Comparison of ENCODE assay signal across 33 cellular contexts in genomic region chr9:76703270-76703669, GRCh38.
DNase-seq lines count a peak whose midpoint lies in the region; ATAC-seq, FAIRE-seq and TF ChIP-seq lines count a peak whose summit lies in the region.
"Had no signal": no experiment of that assay in that cellular context is flagged by ENCODE, and none has a peak within 500 bp of the region (broad histone marks: within the 10 kb centered on the region; RNA-seq: fewer than 3 reads in every experiment).

No MANE protein-coding gene starts in this region.

- no peaks in the 10 kb centered on the region for H3K79me2 ChIP-seq in endothelial cell of umbilical vein (ENCODE audit: control insufficient read depth, insufficient read depth, low read length)
- H3K79me2 ChIP-seq: parathyroid adenoma had no signal

- no peak overlapping the region for H3K27ac Mint-ChIP-seq in activated CD4-positive, alpha-beta T cell treated with anti-CD3 and anti-CD28 coated beads for 36 hours
- H3K27ac Mint-ChIP-seq: activated naive CD8-positive, alpha-beta T cell treated with anti-CD3 and anti-CD28 coated beads, Interleukin-2, amount 10 ng/mL, durations not matched to agents 7 days and 5 days; activated T-cell treated with anti-CD3 and anti-CD28 coated beads, Interleukin-2, amount 50 U/mL, for 24 hours; CD4-positive, alpha-beta memory T cell; nephron progenitor cell; stimulated activated naive CD8-positive, alpha-beta T cell treated with anti-CD3 and anti-CD28 coated beads, Interleukin-15, amount 100 ng/mL, for 72 hours had no signal

- H3K9me3 Mint-ChIP-seq in activated CD4-positive, alpha-beta T cell treated with anti-CD3 and anti-CD28 coated beads for 36 hours (ENCODE audit: low read depth) = no peaks in the 10 kb centered on the region
- H3K9me3 Mint-ChIP-seq: activated naive CD8-positive, alpha-beta T cell treated with anti-CD3 and anti-CD28 coated beads, Interleukin-2, amount 10 ng/mL, durations not matched to agents 7 days and 5 days; activated T-cell treated with anti-CD3 and anti-CD28 coated beads, Interleukin-2, amount 50 U/mL, for 24 hours; CD4-positive, alpha-beta memory T cell; nephron progenitor cell; stimulated activated naive CD8-positive, alpha-beta T cell treated with anti-CD3 and anti-CD28 coated beads, Interleukin-15, amount 100 ng/mL, for 72 hours had no signal

- H3K4me3 Mint-ChIP-seq in activated CD4-positive, alpha-beta T cell treated with anti-CD3 and anti-CD28 coated beads for 36 hours = no peak overlapping the region
- H3K4me3 Mint-ChIP-seq: activated naive CD8-positive, alpha-beta T cell treated with anti-CD3 and anti-CD28 coated beads, Interleukin-2, amount 10 ng/mL, durations not matched to agents 7 days and 5 days; activated T-cell treated with anti-CD3 and anti-CD28 coated beads, Interleukin-2, amount 50 U/mL, for 24 hours; CD4-positive, alpha-beta memory T cell; nephron progenitor cell had no signal

- H3K36me3 Mint-ChIP-seq in activated CD4-positive, alpha-beta T cell treated with anti-CD3 and anti-CD28 coated beads for 36 hours (ENCODE audit: low read depth) = no peaks in the 10 kb centered on the region
- H3K36me3 Mint-ChIP-seq: activated naive CD8-positive, alpha-beta T cell treated with anti-CD3 and anti-CD28 coated beads, Interleukin-2, amount 10 ng/mL, durations not matched to agents 7 days and 5 days; CD4-positive, alpha-beta memory T cell had no signal

- DNase-seq in activated CD4-positive, alpha-beta T cell treated with anti-CD3 and anti-CD28 coated beads for 36 hours = peak; percentile 32
- no peak for DNase-seq in activated CD4-positive, alpha-beta T cell treated with anti-CD3 and anti-CD28 coated beads, Interleukin-2, amount 50 U/mL, for 48 hours
- peak; percentile 77 for DNase-seq in endothelial cell of umbilical vein (ENCODE audit: low read depth, low spot score)
- no peak for DNase-seq in 8988T
- DNase-seq in germinal center (ENCODE audit: low spot score) = no peak
- DNase-seq: activated CD4-positive, CD25-positive, alpha-beta regulatory T cell treated with anti-CD3 and anti-CD28 coated beads, Interleukin-2, amount 50 U/mL, for 72 hours; activated gamma-delta T cell treated with Interleukin-2 at 50 U/mL for 16 hours; activated naive CD8-positive, alpha-beta T cell treated with anti-CD3 and anti-CD28 coated beads, Interleukin-2, amount 10 ng/mL, durations not matched to agents 7 days and 5 days; activated T-cell treated with anti-CD3 and anti-CD28 coated beads, Interleukin-2, amount 50 U/mL, for 24 hours; CD4-positive, alpha-beta memory T cell; glutamatergic neuron; H7; islet precursor cell; mammary epithelial cell; MG63; NCI-H1105 treated with DMSO at 0.1 percent for 48 hours; NCI-H187 treated with DMSO at 0.1 percent for 48 hours; NCI-H2171 treated with DMSO at 0.1 percent for 48 hours; NCI-H510A; nephron progenitor cell; stimulated activated CD4-positive, alpha-beta T cell treated with anti-CD3 and anti-CD28 coated beads, Interleukin-2, amount 100 ng/mL, for 24 hours; stimulated activated naive CD8-positive, alpha-beta T cell treated with anti-CD3 and anti-CD28 coated beads, Interleukin-15, amount 100 ng/mL, for 72 hours; uterus had no signal

- H3K9me1 ChIP-seq in endothelial cell of umbilical vein (replicated peaks; ENCODE audit: control insufficient read depth, extremely low read depth, insufficient read depth, low read length) = no peaks in the 10 kb centered on the region

- H3K9me3 ChIP-seq in endothelial cell of umbilical vein (replicated peaks; ENCODE audit: control insufficient read depth, insufficient read depth, low read length) (no peaks in the 10 kb centered on the region), mononuclear cell (ENCODE audit: low read depth, low read length) (no peaks in the 10 kb centered on the region)
- H3K9me3 ChIP-seq: MG63, SJSA1, uterus had no signal

- H3K4me1 ChIP-seq in endothelial cell of umbilical vein (ENCODE audit: control insufficient read depth, extremely low read depth, insufficient read depth, low read length) (peaks cover 27% of the 10 kb centered on the region), mononuclear cell (ENCODE audit: insufficient read depth, low read length) (peaks cover 43% of the 10 kb centered on the region)
- H3K4me1 ChIP-seq: parathyroid adenoma, SJSA1, uterus had no signal

- dilution Hi-C loops in endothelial cell of umbilical vein (cut with MboI; ENCODE audit: extremely low pct_ligation_motif_present, low sequenced_read_pairs) = no loop called here

- peaks cover 15% of the 10 kb centered on the region for H3K27me3 Mint-ChIP-seq in activated CD4-positive, alpha-beta T cell treated with anti-CD3 and anti-CD28 coated beads for 36 hours

- H3K27ac ChIP-seq in endothelial cell of umbilical vein (ENCODE audit: insufficient read depth, low read depth, low read length) = peak overlapping the region; percentile 62
- H3K27ac ChIP-seq: cardiac muscle cell, KMS-11, parathyroid adenoma, SJSA1, uterus had no signal

- intact Hi-C loops in activated CD4-positive, alpha-beta T cell treated with anti-CD3 and anti-CD28 coated beads for 36 hours (cut with DNase I, micrococcal nuclease) = loop anchor here (5.0 to 10.0 kb wide), 3 partner anchors 36 to 1436 kb away; no protein-coding TSS in a partner anchor
- intact Hi-C loops in endothelial cell of umbilical vein (cut with micrococcal nuclease) = loop anchor here (1.0 to 10.0 kb wide), 3 partner anchors 26 to 1501 kb away; no protein-coding TSS in a partner anchor

- no peak for TF ChIP-seq POLR2A in endothelial cell of umbilical vein (IDR thresholded peaks at IDR 0.05; ENCODE audit: low read depth, low read length)

- H3K4me1 Mint-ChIP-seq in activated CD4-positive, alpha-beta T cell treated with anti-CD3 and anti-CD28 coated beads for 36 hours = no peaks in the 10 kb centered on the region

- TF ChIP-seq CTCF in endothelial cell of umbilical vein (IDR thresholded peaks at IDR 0.05; ENCODE audit: extremely low read depth in 1 of 2, insufficient read depth in 1 of 2, low read depth in 1 of 2, low read length in 2 of 2) = no peak

- peaks cover 0 to 9% of the 10 kb centered on the region in 2 experiments for H3K27me3 ChIP-seq in endothelial cell of umbilical vein (ENCODE audit: control insufficient read depth in 2 of 2, insufficient read depth in 2 of 2, low read length in 2 of 2)
- no peaks in the 10 kb centered on the region for H3K27me3 ChIP-seq in mononuclear cell (ENCODE audit: insufficient read depth, low read length)
- H3K27me3 ChIP-seq: cardiac muscle cell, MG63, SJSA1, uterus had no signal

- no peaks in the 10 kb centered on the region for H3K36me3 ChIP-seq in endothelial cell of umbilical vein (ENCODE audit: control insufficient read depth in 2 of 2, extremely low read depth in 1 of 2, insufficient read depth in 2 of 2, low read length in 2 of 2)
- H3K36me3 ChIP-seq: cardiac muscle cell, MG63, SJSA1, uterus had no signal

- H3K4me3 ChIP-seq in endothelial cell of umbilical vein (replicated peaks in 1 of 3; ENCODE audit: insufficient read depth in 1 of 3, low read depth in 1 of 3, low read length in 3 of 3) (peak overlapping the region in 1 of 3 experiments; percentile 12), mononuclear cell (ENCODE audit: low read length) (peak overlapping the region; percentile 18)
- H3K4me3 ChIP-seq: cardiac muscle cell, MG63, SJSA1, uterus had no signal

- CTCF ChIA-PET in activated CD4-positive, alpha-beta T cell treated with anti-CD3 and anti-CD28 coated beads for 36 hours (lab: Charles Lee) = interaction anchor here (0.7 to 2.1 kb wide), 9 partner anchors 10 to 302 kb away, joined by 3 to 10 read pairs (median 4); no protein-coding TSS in a partner anchor
- CTCF ChIA-PET in endothelial cell of umbilical vein (lab: Charles Lee) = interaction anchor here (0.9 to 8.4 kb wide), 12 partner anchors 10 to 837 kb away, joined by 3 to 140 read pairs (median 13); partner anchors contain the start of gene GCNT1

- H4K20me1 ChIP-seq in endothelial cell of umbilical vein (replicated peaks; ENCODE audit: control insufficient read depth, extremely low read depth, insufficient read depth, low read length) = no peaks in the 10 kb centered on the region

- FAIRE-seq in endothelial cell of umbilical vein (lab: Jason Lieb, UNC) = peak; percentile 63
- FAIRE-seq: A204.1, astrocyte, GM19239 had no signal

- no TSS peak for BruUV-seq in endothelial cell of umbilical vein (replicated peaks; lab: Mats Ljungman, UMichigan)

- POLR2A ChIA-PET in activated CD4-positive, alpha-beta T cell treated with anti-CD3 and anti-CD28 coated beads for 36 hours (lab: Charles Lee) = no interaction called here
- POLR2A ChIA-PET in endothelial cell of umbilical vein (lab: Charles Lee) = interaction anchor here (1.0 kb wide), 1 partner anchor 309 kb away, joined by 4 read pairs; the partner anchor contains the start of gene RFK

- H3K9ac ChIP-seq in endothelial cell of umbilical vein (replicated peaks; ENCODE audit: extremely low read depth, insufficient read depth, low read length) = no peak overlapping the region
- H3K9ac ChIP-seq: KMS-11, parathyroid adenoma had no signal

- H2AFZ ChIP-seq in endothelial cell of umbilical vein (ENCODE audit: low read depth, low read length) = peak overlapping the region; percentile 68
- H2AFZ ChIP-seq: parathyroid adenoma had no signal

- no peak for ATAC-seq in activated CD4-positive, alpha-beta T cell treated with anti-CD3 and anti-CD28 coated beads for 36 hours
- ATAC-seq in GM18498 (IDR thresholded peaks at IDR 0.05; ENCODE audit: unreplicated experiment) = peak; percentile 54
- no peak for ATAC-seq in GM18511 (IDR thresholded peaks at IDR 0.05; ENCODE audit: unreplicated experiment)
- ATAC-seq: stimulated activated naive CD8-positive, alpha-beta T cell treated with anti-CD3 and anti-CD28 coated beads, Interleukin-15, amount 100 ng/mL, for 72 hours had no signal

- peak overlapping the region; percentile 5 for H3K4me2 ChIP-seq in endothelial cell of umbilical vein (ENCODE audit: insufficient read depth, low read length)
- H3K4me2 ChIP-seq: KMS-11 had no signal

TF ChIP-seq in endothelial cell of umbilical vein, 7 proteins besides CTCF, POLR2A, EP300 and RAD21:
- TF ChIP-seq FOS (IDR thresholded peaks at IDR 0.05; ENCODE audit: borderline replicate concordance, insufficient read depth, low read length) = no peak
- TF ChIP-seq MYC (IDR thresholded peaks at IDR 0.05; ENCODE audit: low read depth, low read length) = no peak
- no peak for TF ChIP-seq POLR2AphosphoS5 (IDR thresholded peaks at IDR 0.05; ENCODE audit: insufficient read depth, low read depth, low read length)
- no peak for TF ChIP-seq EZH2 (IDR thresholded peaks at IDR 0.05; ENCODE audit: borderline replicate concordance, low read depth, low read length, severe bottlenecking)
- no peak for TF ChIP-seq JUN (IDR thresholded peaks at IDR 0.05; ENCODE audit: borderline replicate concordance, insufficient read depth, insufficient read length, low read depth)
- TF ChIP-seq GATA2 (IDR thresholded peaks at IDR 0.05; ENCODE audit: insufficient read depth, insufficient read length, low read depth, low read length) = no peak
- no peak for TF ChIP-seq MAX (IDR thresholded peaks at IDR 0.05; ENCODE audit: insufficient read depth, insufficient read length)

Comparison
In these comparisons a context has a peak if more than half of its experiments do, and no peak if none do; other contexts are left out.
1. DNase-seq: peak in activated CD4-positive, alpha-beta T cell treated with anti-CD3 and anti-CD28 coated beads for 36 hours (single experiment) and endothelial cell of umbilical vein (single experiment); none in activated CD4-positive, alpha-beta T cell treated with anti-CD3 and anti-CD28 coated beads, Interleukin-2, amount 50 U/mL, for 48 hours (0 of 2), 8988T (single experiment) and germinal center (single experiment).